In the genomic region with DNA sequence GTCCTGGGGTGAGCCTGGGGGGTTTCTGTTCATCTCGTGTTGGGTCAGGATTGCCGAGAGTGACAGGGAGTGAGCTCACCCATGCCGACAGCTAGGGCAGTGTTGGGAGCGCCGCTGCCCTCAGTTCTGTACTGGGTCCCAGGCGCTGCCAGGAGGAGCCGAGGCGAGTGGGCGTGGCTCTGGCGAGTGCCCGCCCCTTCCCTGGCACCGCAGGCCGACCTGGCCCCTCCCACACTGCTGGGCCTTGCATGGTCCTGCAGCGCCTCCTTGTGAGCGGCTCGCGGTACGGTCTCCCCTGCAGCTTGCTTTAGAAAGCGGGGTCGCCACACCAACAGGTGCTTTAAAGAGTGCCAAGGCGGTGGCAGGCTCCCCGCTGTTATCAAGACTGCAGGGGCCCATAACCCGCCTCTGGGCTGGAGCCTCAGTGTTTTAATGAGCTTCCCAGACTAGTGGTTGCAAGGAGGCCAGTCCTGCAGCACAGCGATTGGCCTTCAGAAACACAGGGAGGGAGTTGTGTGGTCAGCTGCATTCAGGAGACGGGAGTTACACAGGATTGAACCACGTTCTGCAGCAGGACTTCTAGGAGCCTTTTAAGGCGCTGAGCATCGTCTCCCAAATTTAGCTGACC, we compare ENCODE assay signal across 8 cellular contexts.
A peak's percentile ranks its signal among the peaks of the same experiment; 100 is the strongest.
DNase-seq lines count a peak whose midpoint lies in the region; ATAC-seq, FAIRE-seq and TF ChIP-seq lines count a peak whose summit lies in the region.
"Not testable (repeated sequence)": the region's sequence is repeated elsewhere in the genome, so short reads cannot be mapped to it uniquely, and the experiment has no call there.

No MANE protein-coding gene starts in this region.

- DNase-seq in GM12891 (ENCODE audit: insufficient read length, low spot score) (peak; percentile 81), NCI-H128 (lab: John Stamatoyannopoulos, UW; ENCODE audit: unreplicated experiment) (peak; percentile 74), Right ventricle myocardium superior (peak; percentile 94), posterior vena cava (ENCODE audit: low spot score) (peak; percentile 97), transverse colon (peak; percentile 94)

- H3K4me3 ChIP-seq in SU-DHL-6 (ENCODE audit: insufficient read depth, low read length, poor library complexity, severe bottlenecking) = not testable (repeated sequence)
- H3K4me3 ChIP-seq in transverse colon = peak overlapping the region in 1 of 4 donors; percentile 2

- H3K4me2 ChIP-seq in SU-DHL-6 (ENCODE audit: low read depth, low read length, poor library complexity, severe bottlenecking) = not testable (repeated sequence)

- not testable (repeated sequence) for H3K36me3 Mint-ChIP-seq in activated naive CD8-positive, alpha-beta T cell

- not testable (repeated sequence) for H3K36me3 ChIP-seq in SU-DHL-6 (ENCODE audit: low read length); transverse colon

- H3F3A ChIP-seq in SU-DHL-6 (ENCODE audit: insufficient read depth) = not testable (repeated sequence)

- TF ChIP-seq CTCF in SU-DHL-6 (IDR thresholded peaks at IDR 0.05; ENCODE audit: insufficient read depth, low read length, poor library complexity, severe bottlenecking) (peak; percentile 64), transverse colon (IDR thresholded peaks at IDR 0.05) (peak in 4 of 5 experiments; percentile 50 to 69 (median 55))

- not testable (repeated sequence) for H2AFZ ChIP-seq in SU-DHL-6 (ENCODE audit: low read depth, low read length, severe bottlenecking)

- not testable (repeated sequence) for TF ChIP-seq EP300 in transverse colon (IDR thresholded peaks at IDR 0.05; ENCODE audit: low read depth)

- not testable (repeated sequence) for H3K4me1 Mint-ChIP-seq in activated naive CD8-positive, alpha-beta T cell (ENCODE audit: low read depth)

- in situ Hi-C loops in transverse colon (cut with MboI; ENCODE audit: low pct_ligation_motif_present in 1 of 4, low pct_unique_long_range_greater_than_20kb in 1 of 4, low sequenced_read_pairs in 3 of 4) = not testable (repeated sequence)

- peak; percentile 94 for FAIRE-seq in GM12891 (lab: Jason Lieb, UNC)

- not testable (repeated sequence) for H3K27me3 ChIP-seq in SU-DHL-6 (ENCODE audit: low read length); transverse colon

- not testable (repeated sequence) for H4K20me1 ChIP-seq in SU-DHL-6 (ENCODE audit: low read depth, low read length)

- not testable (repeated sequence) for H3K9ac ChIP-seq in SU-DHL-6 (ENCODE audit: low read length)

- not testable (repeated sequence) for H3K79me2 ChIP-seq in SU-DHL-6 (ENCODE audit: insufficient read depth, low read length)

- 26% methylated on average over 6 of the region's 28 CpGs; no CpG with 5 or more reads in 1 of the 2 donors for WGBS in transverse colon (ENCODE audit: low coverage in 1 of 2), 2 donors

- not testable (repeated sequence) for H3K9me3 Mint-ChIP-seq in activated naive CD8-positive, alpha-beta T cell (ENCODE audit: low read depth)

- H3K27me3 Mint-ChIP-seq in activated naive CD8-positive, alpha-beta T cell = not testable (repeated sequence)

- not testable (repeated sequence) for H3K9me3 ChIP-seq in SU-DHL-6 (ENCODE audit: insufficient read depth, low read length); transverse colon

- not testable (repeated sequence) for H3K27ac Mint-ChIP-seq in activated naive CD8-positive, alpha-beta T cell

- ATAC-seq in HG02840 (IDR thresholded peaks at IDR 0.05; ENCODE audit: low FRiP score, unreplicated experiment) (peak; percentile 63), Right ventricle myocardium superior (ENCODE audit: poor library complexity) (peak; percentile 89)

- TF ChIP-seq POLR2A in GM12891 (IDR thresholded peaks at IDR 0.05; ENCODE audit: low read depth, low read length); transverse colon (IDR thresholded peaks at IDR 0.05): not testable (repeated sequence)

- H3K4me3 Mint-ChIP-seq in activated naive CD8-positive, alpha-beta T cell = peak overlapping the region; percentile 35

- peaks cover under 1 to 10% (median 3%) of the 10 kb centered on the region in 4 donors for H3K4me1 ChIP-seq in transverse colon

- not testable (repeated sequence) for H3K9me2 ChIP-seq in SU-DHL-6 (replicated peaks; ENCODE audit: insufficient read depth, low read length)

- H3K27ac ChIP-seq in SU-DHL-6 (ENCODE audit: low read depth, low read length) = not testable (repeated sequence)
- H3K27ac ChIP-seq in transverse colon = peak overlapping the region in 3 of 4 donors; percentile 33 to 42 (median 35)

- intact Hi-C loops in Right ventricle myocardium superior (cut with DNase I); transverse colon (cut with DNase I; ENCODE audit: low total_unique reads): not testable (repeated sequence)
- intact Hi-C loops in posterior vena cava (cut with DNase I) = loop anchor here in 1 of 2 donors (5.0 kb wide), 1 partner anchor 134 kb away; no protein-coding TSS in a partner anchor

TF ChIP-seq in GM12891, 5 proteins besides CTCF, POLR2A, EP300 and RAD21:
- TF ChIP-seq POU2F2 (IDR thresholded peaks at IDR 0.05; ENCODE audit: low read depth, low read length) = 0 out of 2 replicates have a peak, but pooled peaks have one; percentile 9
